In genomic region chr2:42328148-42328833, GRCh38 we compare ENCODE assay signal across 8 cellular contexts. TPM values are rescaled to one million over a fixed set of nuclear protein-coding genes. Genes with fewer than 3 reads are reported as not detected.
DNase-seq lines count a peak whose midpoint lies in the region; ATAC-seq and TF ChIP-seq lines count a peak whose summit lies in the region.

No MANE protein-coding gene starts in this region.

- TF ChIP-seq POLR2A in gastrocnemius medialis (IDR thresholded peaks at IDR 0.05) = no peak

- in situ Hi-C loops in Panc1 (cut with HindIII; ENCODE audit: low pct_unique_long_range_greater_than_20kb, low sequenced_read_pairs) (no loop called here), gastrocnemius medialis (cut with MboI; ENCODE audit: low sequenced_read_pairs in 4 of 4) (no loop called here)

- BruUV-seq in Panc1 (replicated peaks; lab: Mats Ljungman, UMichigan) = no TSS peak

- no peak overlapping the region for H3K27ac ChIP-seq in Panc1 (ENCODE audit: low read length)
- no peak overlapping the region for H3K27ac ChIP-seq in gastrocnemius medialis

- intact Hi-C loops in Panc1 (cut with micrococcal nuclease; ENCODE audit: unreplicated experiment) (loop anchor here (5.0 to 10.0 kb wide), 2 partner anchors 231 to 463 kb away; no protein-coding TSS in a partner anchor), gastrocnemius medialis (cut with DNase I; ENCODE audit: low total_unique reads) (loop anchor here (5.0 kb wide), 1 partner anchor 231 kb away; no protein-coding TSS in a partner anchor)

- H3K4me1 ChIP-seq in Panc1 (ENCODE audit: control insufficient read depth, insufficient read depth, low read length) (peaks cover 8% of the 10 kb centered on the region), gastrocnemius medialis (no peaks in the 10 kb centered on the region)

- no peak for ATAC-seq in Panc1
- no peak for ATAC-seq in gastrocnemius medialis
- no peak for ATAC-seq in HG02798 (IDR thresholded peaks at IDR 0.05; ENCODE audit: poor library complexity, unreplicated experiment)
- no peak for ATAC-seq in GM18520 (IDR thresholded peaks at IDR 0.05; ENCODE audit: unreplicated experiment)
- ATAC-seq in HG02981 (IDR thresholded peaks at IDR 0.05; ENCODE audit: unreplicated experiment) = no peak

- H3K4me3 ChIP-seq in AG10803 (ENCODE audit: low read length) (no peak overlapping the region), Panc1 (ENCODE audit: low read depth in 2 of 2, low read length in 2 of 2) (no peak overlapping the region), epithelial cell of esophagus (ENCODE audit: low read length) (no peak overlapping the region), gastrocnemius medialis (no peak overlapping the region)

- DNase-seq in AG10803 (ENCODE audit: low read depth) = peak; percentile 50
- DNase-seq in Panc1 (ENCODE audit: low read depth, low spot score) = no peak
- DNase-seq in epithelial cell of esophagus (ENCODE audit: low read depth) = peak; percentile 48
- DNase-seq in gastrocnemius medialis = no peak

- TF ChIP-seq CTCF in AG10803 (conservative IDR thresholded peaks at IDR 0.05; ENCODE audit: low read length) = peak; percentile 54
- peak; percentile 33; the same call in 1 of the 3 replicates for TF ChIP-seq CTCF in GM12872 (IDR thresholded peaks at IDR 0.05; ENCODE audit: insufficient read depth, low read depth, low read length)
- peak; percentile 46; the same call in 1 of the 2 replicates for TF ChIP-seq CTCF in Panc1 (IDR thresholded peaks at IDR 0.05)
- TF ChIP-seq CTCF in epithelial cell of esophagus (IDR thresholded peaks at IDR 0.05; ENCODE audit: insufficient read depth, low read depth, low read length, missing control alignments) = peak; percentile 31
- peak in 3 of 5 experiments; percentile 12 to 33 (median 17) for TF ChIP-seq CTCF in gastrocnemius medialis (IDR thresholded peaks at IDR 0.05 in 4 of 5, conservative IDR thresholded peaks at IDR 0.05 in 1 of 5)

- CTCF ChIA-PET in Panc1 (lab: Charles Lee) = interaction anchor here (0.6 to 0.9 kb wide), 3 partner anchors 14 to 234 kb away, joined by 3 to 4 read pairs (median 3); no protein-coding TSS in a partner anchor

- no peaks in the 10 kb centered on the region for H3K9me3 ChIP-seq in Panc1 (ENCODE audit: control insufficient read depth, insufficient read depth, low read depth, low read length)
- no peaks in the 10 kb centered on the region for H3K9me3 ChIP-seq in gastrocnemius medialis

- no peaks in the 10 kb centered on the region for H3K27me3 ChIP-seq in Panc1 (ENCODE audit: control insufficient read depth, insufficient read depth, low read length)
- H3K27me3 ChIP-seq in gastrocnemius medialis = no peaks in the 10 kb centered on the region

- POLR2A ChIA-PET in Panc1 (lab: Charles Lee) = no interaction called here

- H3K36me3 ChIP-seq in Panc1 (ENCODE audit: control insufficient read depth, insufficient read depth, low read length) = peaks cover 26% of the 10 kb centered on the region
- H3K36me3 ChIP-seq in gastrocnemius medialis = peaks cover 0 to 10% of the 10 kb centered on the region in 2 donors

RNA-seq across cellular contexts. Expression of gene COX7A2L, which starts 32.7 kb away (rescaled TPM):
- total RNA-seq in Panc1 (2021; ENCODE audit: unreplicated experiment) = 132 TPM
- polyA plus RNA-seq in Panc1 (2012; ENCODE audit: insufficient read length) = 125 TPM
- total RNA-seq in gastrocnemius medialis = 10 to 100 TPM; 69.8 to 94.7 (median 89.1) TPM

Comparison
In these comparisons a context has a peak if more than half of its experiments do, and no peak if none do; other contexts are left out.
1. DNase-seq: peak in AG10803 (single experiment) and epithelial cell of esophagus (single experiment); none in Panc1 (single experiment) and gastrocnemius medialis (0 of 2).
2. Peak in every context shown above with its lines, with median percentiles within 50 percentile points of each other: CTCF ChIP-seq.